Comparison of ENCODE assay signal across 8 cellular contexts in the genomic region with DNA sequence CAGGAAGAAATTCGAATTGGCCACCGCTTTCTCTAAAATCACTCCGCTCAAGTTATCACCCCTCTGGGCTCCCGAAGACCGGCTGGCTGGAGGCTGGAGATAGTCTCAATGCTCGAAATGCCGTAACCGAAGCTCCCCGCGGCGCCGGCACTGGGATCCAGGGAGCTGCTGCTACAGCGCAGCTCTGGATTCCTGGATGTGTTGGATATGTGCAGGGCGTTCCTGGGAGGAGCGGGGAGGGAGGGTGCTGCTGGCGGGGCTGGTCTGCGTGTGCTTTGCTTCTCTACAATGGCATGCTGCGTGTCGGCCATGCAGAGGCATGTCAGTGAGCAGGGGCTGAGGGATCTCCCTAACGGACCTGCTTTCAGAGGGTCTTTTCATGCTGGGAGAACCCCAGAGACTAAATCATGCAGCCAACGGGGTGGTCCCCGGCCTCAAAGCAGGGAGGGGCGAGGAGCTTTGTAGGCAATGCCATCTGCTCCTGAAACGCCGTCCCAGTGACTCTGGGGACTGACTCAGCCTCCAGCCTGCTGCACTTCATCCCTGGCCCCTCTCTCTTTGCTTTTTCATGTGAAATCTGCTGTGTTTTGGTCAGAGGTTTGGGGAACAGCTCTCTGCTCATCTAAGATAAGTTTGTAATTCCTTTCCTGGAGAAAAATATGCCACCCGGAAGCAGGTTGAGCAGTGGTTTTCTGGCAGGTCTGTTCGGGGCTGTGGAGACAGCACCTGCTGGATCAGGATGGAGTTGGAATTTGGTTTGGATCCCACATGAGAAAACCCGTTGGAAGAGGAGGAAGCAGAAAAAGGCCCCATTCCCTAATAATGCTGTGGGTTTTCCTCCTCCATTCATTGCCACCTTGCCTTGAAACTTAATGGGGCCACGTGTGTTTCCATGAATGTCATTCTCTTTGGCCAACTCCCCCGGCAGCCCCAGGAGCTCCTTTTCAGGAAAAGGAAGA.
DNase-seq lines count a peak whose midpoint lies in the region; ATAC-seq and TF ChIP-seq lines count a peak whose summit lies in the region.

No MANE protein-coding gene starts in this region.

- TF ChIP-seq CTCF in osteoblast (IDR thresholded peaks at IDR 0.05; ENCODE audit: extremely low read depth, low read depth, low read length): no peak

- peaks cover 99% of the 10 kb centered on the region for H3K79me2 ChIP-seq in osteoblast (ENCODE audit: insufficient read depth, low read length)

- peak overlapping the region; percentile 94 for H3K4me3 Mint-ChIP-seq in activated T-helper 17 cell treated with anti-CD3 and anti-CD28 coated beads, Interleukin-2, amount 50 U/mL, for 72 hours

- no peak overlapping the region for H2AFZ ChIP-seq in osteoblast (ENCODE audit: low read length)

- ATAC-seq in activated T-helper 17 cell treated with anti-CD3 and anti-CD28 coated beads, Interleukin-2, amount 50 U/mL, for 72 hours (replicated peaks): no peak
- ATAC-seq in Right ventricle myocardium superior (ENCODE audit: poor library complexity) (peak; percentile 72), HG02840 (IDR thresholded peaks at IDR 0.05; ENCODE audit: low FRiP score, unreplicated experiment) (no peak), GM21528 (IDR thresholded peaks at IDR 0.05; ENCODE audit: low FRiP score, unreplicated experiment) (no peak)

- H3K4me1 ChIP-seq in osteoblast (ENCODE audit: insufficient read depth, low read length): peaks cover 56% of the 10 kb centered on the region

- no peaks in the 10 kb centered on the region for H3K9me3 ChIP-seq in osteoblast (ENCODE audit: low read depth, low read length)

- intact Hi-C loops in Right ventricle myocardium superior (cut with DNase I): no loop called here

- peaks cover 5% of the 10 kb centered on the region for H3K36me3 ChIP-seq in osteoblast (ENCODE audit: insufficient read depth, low read length)

- peaks cover 17% of the 10 kb centered on the region for H3K4me1 Mint-ChIP-seq in activated T-helper 17 cell treated with anti-CD3 and anti-CD28 coated beads, Interleukin-2, amount 50 U/mL, for 72 hours

- no peaks in the 10 kb centered on the region for H3K9me3 Mint-ChIP-seq in activated T-helper 17 cell treated with anti-CD3 and anti-CD28 coated beads, Interleukin-2, amount 50 U/mL, for 72 hours

- peak overlapping the region; percentile 71 for H3K4me3 ChIP-seq in osteoblast (ENCODE audit: insufficient read depth, low read length)

- H3K27me3 ChIP-seq in osteoblast (ENCODE audit: insufficient read depth, low read length): no peaks in the 10 kb centered on the region

- DNase-seq in EH (ENCODE audit: low read depth) (peak; percentile 89), NCI-H146 (lab: John Stamatoyannopoulos, UW) (peak; percentile 82), Right ventricle myocardium superior (peak; percentile 87), osteoblast (ENCODE audit: insufficient read length, low spot score, missing footprints) (peak; percentile 94), NCI-H1105 (lab: John Stamatoyannopoulos, UW) (no peak)

- H3K27me3 Mint-ChIP-seq in activated T-helper 17 cell treated with anti-CD3 and anti-CD28 coated beads, Interleukin-2, amount 50 U/mL, for 72 hours: no peaks in the 10 kb centered on the region

- peaks cover 87% of the 10 kb centered on the region for H4K20me1 ChIP-seq in osteoblast (ENCODE audit: insufficient read depth, low read length)

- peak overlapping the region; percentile 92 for H3K27ac ChIP-seq in osteoblast (ENCODE audit: low read depth, low read length)

- H3K4me2 ChIP-seq in osteoblast (ENCODE audit: insufficient read depth, low read length): peak overlapping the region; percentile 89

- H3K27ac Mint-ChIP-seq in activated T-helper 17 cell treated with anti-CD3 and anti-CD28 coated beads, Interleukin-2, amount 50 U/mL, for 72 hours: peak overlapping the region; percentile 96

- H3K36me3 Mint-ChIP-seq in activated T-helper 17 cell treated with anti-CD3 and anti-CD28 coated beads, Interleukin-2, amount 50 U/mL, for 72 hours (ENCODE audit: low read depth): peaks cover 93% of the 10 kb centered on the region
